1 cellular context compared by ENCODE assay signal in genomic region chr12:45435945-45436710, GRCh38.
TF ChIP-seq lines count a peak whose summit lies in the region.

No MANE protein-coding gene starts in this region.

TF ChIP-seq in K562, 482 proteins besides CTCF, POLR2A, EP300 and RAD21 (continued from another document):
- TF ChIP-seq CGGBP1 (CRISPR knock-in tag; IDR thresholded peaks at IDR 0.05) (no peak), ZNF121 (CRISPR knock-in tag; conservative IDR thresholded peaks at IDR 0.05) (no peak), MGA (IDR thresholded peaks at IDR 0.05) (no peak), NR2C1 (IDR thresholded peaks at IDR 0.05) (no peak), NR2C1 (tag; IDR thresholded peaks at IDR 0.05) (no peak), SRF (CRISPR knock-in tag; IDR thresholded peaks at IDR 0.05) (no peak), SIN3A (IDR thresholded peaks at IDR 0.05; ENCODE audit: borderline replicate concordance in 2 of 2, control insufficient read depth in 1 of 2, low read depth in 2 of 2, low read length in 2 of 2) (no peak), ETV6 (IDR thresholded peaks at IDR 0.05; ENCODE audit: borderline replicate concordance in 1 of 2, low read depth in 2 of 2, low read length in 1 of 2) (no peak), ETV6 (CRISPR knock-in tag; IDR thresholded peaks at IDR 0.05; ENCODE audit: borderline replicate concordance) (no peak), ZKSCAN3 (CRISPR knock-in tag; IDR thresholded peaks at IDR 0.05) (no peak), KLF1 (tag; IDR thresholded peaks at IDR 0.05) (no peak), DIDO1 (tag; IDR thresholded peaks at IDR 0.05; ENCODE audit: low read depth) (no peak), NR3C1 (CRISPR knock-in tag; IDR thresholded peaks at IDR 0.05) (no peak), TEAD2 (tag; IDR thresholded peaks at IDR 0.05) (no peak), RFX7 (CRISPR knock-in tag; IDR thresholded peaks at IDR 0.05) (no peak), ZFPM2 (CRISPR knock-in tag; IDR thresholded peaks at IDR 0.05) (no peak), KLF10 (CRISPR knock-in tag; IDR thresholded peaks at IDR 0.05) (no peak), CHD2 (IDR thresholded peaks at IDR 0.05; ENCODE audit: low read depth, low read length) (no peak), EGR1 (conservative IDR thresholded peaks at IDR 0.05) (no peak)
